ENCODE assay signal across 8 cellular contexts in the genomic region with DNA sequence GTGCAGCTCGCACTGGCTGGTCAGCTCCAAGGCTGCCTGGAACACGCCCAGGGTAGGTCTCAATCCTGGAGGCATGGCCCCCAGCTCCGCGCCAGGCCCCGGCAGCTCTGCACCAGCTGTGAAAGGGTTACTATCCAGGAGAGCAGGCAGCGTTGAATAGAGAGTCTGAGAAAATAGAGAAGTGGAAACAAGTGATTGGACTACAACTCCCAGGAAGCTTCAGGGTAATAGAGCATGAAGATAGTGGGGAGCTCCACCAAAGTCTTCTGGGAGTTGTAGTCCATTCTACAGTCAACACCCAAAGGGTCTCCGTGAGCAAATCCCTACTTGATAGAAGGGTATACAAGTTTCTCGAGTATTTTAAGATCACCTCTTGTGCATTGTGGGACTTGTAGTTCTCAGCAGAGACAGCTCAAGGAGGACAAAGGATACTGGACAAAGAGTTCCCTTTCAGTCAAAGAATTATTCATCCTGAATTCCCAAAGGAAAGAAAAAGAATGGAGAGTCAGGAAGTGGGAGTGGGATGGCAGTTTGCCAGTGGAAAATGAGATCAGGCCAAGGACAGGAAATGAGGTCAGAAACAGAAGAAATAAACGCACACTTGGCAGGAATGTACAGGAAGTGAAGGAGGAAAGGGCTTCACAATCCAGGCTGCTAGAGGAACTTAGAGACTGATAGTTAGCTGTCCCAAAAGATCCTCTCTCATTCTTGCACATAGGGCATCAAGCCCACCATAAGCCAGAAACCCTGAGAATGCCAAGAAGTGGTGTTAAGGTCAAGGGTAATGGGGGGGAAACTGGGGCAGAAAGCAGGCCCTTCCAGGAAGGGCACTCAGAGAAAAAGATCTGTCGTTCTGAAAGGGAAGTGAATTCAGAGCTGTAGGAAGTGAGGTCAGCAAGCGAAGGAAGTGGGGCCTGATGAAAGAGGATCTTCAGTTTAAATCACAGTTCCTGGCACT. TPM values are rescaled to one million over a fixed set of nuclear protein-coding genes. Genes with fewer than 3 reads are reported as not detected.
DNase-seq lines count a peak whose midpoint lies in the region; ATAC-seq, FAIRE-seq and TF ChIP-seq lines count a peak whose summit lies in the region.

No MANE protein-coding gene starts in this region.

- no peak for FAIRE-seq in A549 (lab: Jason Lieb, UNC)

- TF ChIP-seq CTCF in A549 (IDR thresholded peaks at IDR 0.05) (no peak), GM10248 (IDR thresholded peaks at IDR 0.05; ENCODE audit: control extremely low read depth, extremely low read depth, low read depth, missing control alignments) (no peak), gastroesophageal sphincter (IDR thresholded peaks at IDR 0.05) (no peak), ovary (IDR thresholded peaks at IDR 0.05) (no peak)

- H3K36me3 ChIP-seq in gastroesophageal sphincter (peaks cover 0 to 11% of the 10 kb centered on the region in 2 donors), ovary (no peaks in the 10 kb centered on the region)

- H3K4me1 ChIP-seq in A549 (peaks cover 12% of the 10 kb centered on the region), gastroesophageal sphincter (peaks cover 0 to 34% (median 11%) of the 10 kb centered on the region in 3 donors), ovary (ENCODE audit: insufficient read depth) (peaks cover 13% of the 10 kb centered on the region)

- H3K27ac ChIP-seq in A549 (peak overlapping the region; percentile 8 to 73; a peak in 4 of 6 replicates), gastroesophageal sphincter (peak overlapping the region; percentile 32 to 79 (median 70)), ovary (peak overlapping the region in 1 of 2 donors; percentile 63)

- 52% methylated on average over 11 of the region's 11 CpGs for WGBS in A549 (ENCODE audit: missing lambda C conversion rate)
- 31 to 36% methylated on average over 5 to 10 of the region's 11 CpGs for whole genome bisulfite sequencing in gastroesophageal sphincter (ENCODE audit: low coverage in 1 of 2), 2 donors
- WGBS in ovary, 3 donors: 40 to 46% (median 41%) methylated on average over 11 of the region's 11 CpGs

- H3K27me3 ChIP-seq in gastroesophageal sphincter: peaks cover 14% of the 10 kb centered on the region
- H3K27me3 ChIP-seq in ovary: no peaks in the 10 kb centered on the region

- ATAC-seq in A549 (peak in 1 of 2 experiments; percentile 42; a peak in 3 of 6 replicates), gastroesophageal sphincter (peak; percentile 11), GM21825 (IDR thresholded peaks at IDR 0.05; ENCODE audit: unreplicated experiment) (no peak), GM18868 (IDR thresholded peaks at IDR 0.05; ENCODE audit: unreplicated experiment) (no peak)

- no peak overlapping the region for H3K4me3 Mint-ChIP-seq in activated T-helper 2 cell treated with anti-CD3 and anti-CD28 coated beads, Interferon-gamma antibody, Interleukin-2, Interleukin-4, amounts not matched to agents 10 μg/mL and 5 μg/mL and 100 μg/mL, durations not matched to agents 14 hours and 24 hours and 36 hours (ENCODE audit: low read depth)

- DNase-seq in A549 (ENCODE audit: low read depth in 1 of 2, low spot score in 1 of 2) (peak; percentile 59 to 84), GM10248 (ENCODE audit: extremely low spot score) (peak; percentile 64), NCI-H526 treated with DMSO at 0.1 percent for 48 hours (lab: John Stamatoyannopoulos, UW) (peak; percentile 12), ovary (peak; percentile 71 to 82 (median 73))
- no peak for DNase-seq in activated T-helper 2 cell treated with anti-CD3 and anti-CD28 coated beads, Interferon-gamma antibody, Interleukin-2, Interleukin-4, amounts not matched to agents 10 μg/mL and 5 μg/mL and 100 μg/mL, durations not matched to agents 14 hours and 24 hours and 36 hours (ENCODE audit: low spot score)

- peaks cover 28% of the 10 kb centered on the region for H3K9me3 Mint-ChIP-seq in activated T-helper 2 cell treated with anti-CD3 and anti-CD28 coated beads, Interferon-gamma antibody, Interleukin-2, Interleukin-4, amounts not matched to agents 10 μg/mL and 5 μg/mL and 100 μg/mL, durations not matched to agents 14 hours and 24 hours and 36 hours

- TF ChIP-seq POLR2A in A549 (IDR thresholded peaks at IDR 0.05; ENCODE audit: low read length): no peak
- no peak for TF ChIP-seq POLR2A in gastroesophageal sphincter (IDR thresholded peaks at IDR 0.05)
- no peak for TF ChIP-seq POLR2A in ovary (IDR thresholded peaks at IDR 0.05)

- peak overlapping the region; percentile 84 for H3K27ac Mint-ChIP-seq in activated T-helper 2 cell treated with anti-CD3 and anti-CD28 coated beads, Interferon-gamma antibody, Interleukin-2, Interleukin-4, amounts not matched to agents 10 μg/mL and 5 μg/mL and 100 μg/mL, durations not matched to agents 14 hours and 24 hours and 36 hours

- intact Hi-C loops in activated T-helper 2 cell treated with anti-CD3 and anti-CD28 coated beads, Interferon-gamma antibody, Interleukin-2, Interleukin-4, amounts not matched to agents 10 μg/mL and 5 μg/mL and 100 μg/mL, durations not matched to agents 14 hours and 24 hours and 36 hours (cut with micrococcal nuclease): loop anchor here (5.0 kb wide), 1 partner anchor 78 kb away; a partner anchor contains a TSS
- intact Hi-C loops in ovary (cut with DNase I): no loop called here

- CTCF ChIA-PET in A549 (lab: Yijun Ruan, JAX): interaction anchor here (0.7 to 6.1 kb wide), 12 partner anchors 9 to 373 kb away, joined by 3 to 69 read pairs (median 6); a partner anchor contains a TSS
- CTCF ChIA-PET in GM10248 (lab: Yijun Ruan, JAX): interaction anchor here (0.9 to 1.6 kb wide), 8 partner anchors 8 to 117 kb away, joined by 3 to 4 read pairs (median 4); no protein-coding TSS in a partner anchor

- H3K4me3 ChIP-seq in A549: no peak overlapping the region
- H3K4me3 ChIP-seq in gastroesophageal sphincter: no peak overlapping the region
- no peak overlapping the region for H3K4me3 ChIP-seq in ovary

- POLR2A ChIA-PET in A549 (lab: Yijun Ruan, JAX) (interaction anchor here (0.6 to 1.6 kb wide), 4 partner anchors 13 to 269 kb away, joined by 3 to 4 read pairs (median 4); a partner anchor contains a TSS), GM10248 (lab: Yijun Ruan, JAX) (interaction anchor here (0.9 kb wide), 1 partner anchor 147 kb away, joined by 3 read pairs; a partner anchor contains a TSS)

- H3K4me1 Mint-ChIP-seq in activated T-helper 2 cell treated with anti-CD3 and anti-CD28 coated beads, Interferon-gamma antibody, Interleukin-2, Interleukin-4, amounts not matched to agents 10 μg/mL and 5 μg/mL and 100 μg/mL, durations not matched to agents 14 hours and 24 hours and 36 hours (ENCODE audit: low read depth): peaks cover 20% of the 10 kb centered on the region

- TF ChIP-seq RAD21 in A549 (conservative IDR thresholded peaks at IDR 0.05 in 1 of 2, IDR thresholded peaks at IDR 0.05 in 1 of 2): no peak

- H3K27me3 Mint-ChIP-seq in activated T-helper 2 cell treated with anti-CD3 and anti-CD28 coated beads, Interferon-gamma antibody, Interleukin-2, Interleukin-4, amounts not matched to agents 10 μg/mL and 5 μg/mL and 100 μg/mL, durations not matched to agents 14 hours and 24 hours and 36 hours (ENCODE audit: low read depth): no peaks in the 10 kb centered on the region

- H3K4me2 ChIP-seq in A549: peak overlapping the region; percentile 17; the same call in 1 of the 3 replicates

- peaks cover 26% of the 10 kb centered on the region for H3K36me3 Mint-ChIP-seq in activated T-helper 2 cell treated with anti-CD3 and anti-CD28 coated beads, Interferon-gamma antibody, Interleukin-2, Interleukin-4, amounts not matched to agents 10 μg/mL and 5 μg/mL and 100 μg/mL, durations not matched to agents 14 hours and 24 hours and 36 hours (ENCODE audit: low read depth)

- no peak for TF ChIP-seq EP300 in A549 (IDR thresholded peaks at IDR 0.05)
- no peak for TF ChIP-seq EP300 in gastroesophageal sphincter (IDR thresholded peaks at IDR 0.05)
- TF ChIP-seq EP300 in ovary (IDR thresholded peaks at IDR 0.05): no peak

- no peaks in the 10 kb centered on the region for H3K9me3 ChIP-seq in A549
- no peaks in the 10 kb centered on the region for H3K9me3 ChIP-seq in gastroesophageal sphincter
- no peaks in the 10 kb centered on the region for H3K9me3 ChIP-seq in ovary

RNA-seq across cellular contexts. Expression of a gene that starts 5.5 kb away (rescaled TPM):
- 0.45 and 0.52 TPM in 2 replicates for polyA plus RNA-seq in A549 (2011; rRNA removed)
- 0.81 and 0.87 TPM in 2 replicates for polyA plus RNA-seq in A549 (2012; cell fraction: cytosol; rRNA removed)
- polyA plus RNA-seq in A549 (2012; cell fraction: nucleus; rRNA removed): 0.85 and 0.95 TPM in 2 replicates
- polyA plus RNA-seq in A549 (2017; fragmentation: RNase III; extraction: RNeasy Plus Mini Kit Qiagen cat#74134 plus additional on column Dnase treatment): 0.33 to 0.44 TPM (median 0.40 TPM) in 3 replicates
- 0.92 and 1.0 TPM in 2 replicates for polyA minus RNA-seq in A549 (2011; rRNA and poly(A)+ RNA removed)
- 1.2 and 1.3 TPM in 2 replicates for total RNA-seq in activated T-helper 2 cell treated with anti-CD3 and anti-CD28 coated beads, Interferon-gamma antibody, Interleukin-2, Interleukin-4, amounts not matched to agents 10 μg/mL and 5 μg/mL and 100 μg/mL, durations not matched to agents 14 hours and 24 hours and 36 hours
- 1 to 10 TPM in 2 of 4 donors, under 1 TPM in 2; 0.25 to 3.7 (median 1.3) TPM for total RNA-seq in gastroesophageal sphincter
- 10 to 100 TPM in 5 of 7 donors, 1 to 10 TPM in 2; 1.3 to 17.1 (median 11.2) TPM for total RNA-seq in ovary
- 1 to 10 TPM; 3.7 to 5.7 TPM for polyA plus RNA-seq in ovary

RNA-seq across cellular contexts. Expression of a gene that starts 15.3 kb away (rescaled TPM):
- polyA plus RNA-seq in A549 (2011; rRNA removed): 0.33 and 0.40 TPM in 2 replicates
- polyA plus RNA-seq in A549 (2012; cell fraction: cytosol; rRNA removed): 0.36 and 0.47 TPM in 2 replicates
- polyA plus RNA-seq in A549 (2012; cell fraction: nucleus; rRNA removed): 0.69 and 0.83 TPM in 2 replicates
- polyA plus RNA-seq in A549 (2017; fragmentation: RNase III; extraction: RNeasy Plus Mini Kit Qiagen cat#74134 plus additional on column Dnase treatment): 0.36 to 0.62 TPM (median 0.45 TPM) in 3 replicates
- polyA minus RNA-seq in A549 (2011; rRNA and poly(A)+ RNA removed): 0.10 and 0.45 TPM in 2 replicates
- 0.57 and 1.0 TPM in 2 replicates for total RNA-seq in activated T-helper 2 cell treated with anti-CD3 and anti-CD28 coated beads, Interferon-gamma antibody, Interleukin-2, Interleukin-4, amounts not matched to agents 10 μg/mL and 5 μg/mL and 100 μg/mL, durations not matched to agents 14 hours and 24 hours and 36 hours
- total RNA-seq in gastroesophageal sphincter: 10 to 100 TPM in 3 of 4 donors, 1 to 10 TPM in 1; 9.8 to 16.4 (median 10.3) TPM
- total RNA-seq in ovary: 10 to 100 TPM in 5 of 7 donors, 1 to 10 TPM in 2; 4.9 to 25.9 (median 14.2) TPM
- 10 to 100 TPM in 1 of 2 donors, 1 to 10 TPM in 1; 4.1 to 18.4 TPM for polyA plus RNA-seq in ovary

RNA-seq across cellular contexts. Expression of a gene that starts 21.6 kb away (rescaled TPM):
- polyA plus RNA-seq in A549 (2011; rRNA removed) (not detected in 2 replicates), A549 (2017; fragmentation: RNase III; extraction: RNeasy Plus Mini Kit Qiagen cat#74134 plus additional on column Dnase treatment) (not detected in 3 replicates), ovary (under 1 TPM; 0.08 to 0.13 TPM)
- not detected in 2 replicates for polyA plus RNA-seq in A549 (2012; cell fraction: cytosol; rRNA removed)
- 0.04 TPM in 1 of 2 replicates, not detected in the other for polyA plus RNA-seq in A549 (2012; cell fraction: nucleus; rRNA removed)
- not detected in 2 replicates for polyA minus RNA-seq in A549 (2011; rRNA and poly(A)+ RNA removed)
- 0.21 TPM in 1 of 2 replicates, not detected in the other for total RNA-seq in activated T-helper 2 cell treated with anti-CD3 and anti-CD28 coated beads, Interferon-gamma antibody, Interleukin-2, Interleukin-4, amounts not matched to agents 10 μg/mL and 5 μg/mL and 100 μg/mL, durations not matched to agents 14 hours and 24 hours and 36 hours
- total RNA-seq in gastroesophageal sphincter (under 1 TPM in 1 of 4 donors, not detected in 3; 0.27 TPM), ovary (under 1 TPM in 2 of 7 donors, not detected in 5; 0.11 to 0.67 TPM)

RNA-seq across cellular contexts. Expression of a gene that starts 27.4 kb away (rescaled TPM):
- 1.4 and 1.5 TPM in 2 replicates for polyA plus RNA-seq in A549 (2011; rRNA removed)
- polyA plus RNA-seq in A549 (2012; cell fraction: cytosol; rRNA removed): 0.17 and 0.21 TPM in 2 replicates
- 0.20 and 0.55 TPM in 2 replicates for polyA plus RNA-seq in A549 (2012; cell fraction: nucleus; rRNA removed)
- 0.05 to 0.13 TPM (median 0.09 TPM) in 3 replicates for polyA plus RNA-seq in A549 (2017; fragmentation: RNase III; extraction: RNeasy Plus Mini Kit Qiagen cat#74134 plus additional on column Dnase treatment)
- 1.0 and 1.1 TPM in 2 replicates for polyA minus RNA-seq in A549 (2011; rRNA and poly(A)+ RNA removed)
- total RNA-seq in activated T-helper 2 cell treated with anti-CD3 and anti-CD28 coated beads, Interferon-gamma antibody, Interleukin-2, Interleukin-4, amounts not matched to agents 10 μg/mL and 5 μg/mL and 100 μg/mL, durations not matched to agents 14 hours and 24 hours and 36 hours: 0.27 and 0.64 TPM in 2 replicates
- total RNA-seq in gastroesophageal sphincter: 1 to 10 TPM in 3 of 4 donors, under 1 TPM in 1; 0.54 to 3.5 (median 2.6) TPM
- 1 to 10 TPM in 3 of 7 donors, under 1 TPM in 4; 0.48 to 4.0 (median 0.87) TPM for total RNA-seq in ovary
- polyA plus RNA-seq in ovary: 1 to 10 TPM; 1.3 to 1.4 TPM

RNA-seq across cellular contexts. Expression of a gene that starts 29.3 kb away (rescaled TPM):
- polyA plus RNA-seq in A549 (2011; rRNA removed) (not detected in 2 replicates), A549 (2017; fragmentation: RNase III; extraction: RNeasy Plus Mini Kit Qiagen cat#74134 plus additional on column Dnase treatment) (not detected in 3 replicates), ovary (under 1 TPM; 0.10 to 0.23 TPM)
- polyA plus RNA-seq in A549 (2012; cell fraction: cytosol; rRNA removed): not detected in 2 replicates
- not detected in 2 replicates for polyA plus RNA-seq in A549 (2012; cell fraction: nucleus; rRNA removed)
- not detected in 2 replicates for polyA minus RNA-seq in A549 (2011; rRNA and poly(A)+ RNA removed)
- not detected in 2 replicates for total RNA-seq in activated T-helper 2 cell treated with anti-CD3 and anti-CD28 coated beads, Interferon-gamma antibody, Interleukin-2, Interleukin-4, amounts not matched to agents 10 μg/mL and 5 μg/mL and 100 μg/mL, durations not matched to agents 14 hours and 24 hours and 36 hours
- total RNA-seq in gastroesophageal sphincter (1 to 10 TPM in 1 of 4 donors, not detected in 3; 3.4 TPM), ovary (1 to 10 TPM in 5 of 7 donors, not detected in 2; 1.0 to 2.5 (median 2.4) TPM)
